8 cellular contexts compared by ENCODE assay signal in genomic region chr1:236282159-236282716, GRCh38. TPM values are rescaled to one million over a fixed set of nuclear protein-coding genes. Genes with fewer than 3 reads are reported as not detected.
A peak's percentile ranks its signal among the peaks of the same experiment; 100 is the strongest.
DNase-seq lines count a peak whose midpoint lies in the region; ATAC-seq and TF ChIP-seq lines count a peak whose summit lies in the region.

No MANE protein-coding gene starts in this region.

- peak overlapping the region; percentile 76 for H3K4me3 ChIP-seq in AG04450 (ENCODE audit: low read depth, low read length)
- H3K4me3 ChIP-seq in hepatocyte: peak overlapping the region; percentile 56

- in situ Hi-C loops in ACHN (cut with HindIII; ENCODE audit: low pct_ligation_motif_present, low pct_unique_long_range_greater_than_20kb, low sequenced_read_pairs): no loop called here

- CTCF ChIA-PET in AG04450 (lab: Charles Lee): no interaction called here

- no peaks in the 10 kb centered on the region for H3K36me3 ChIP-seq in hepatocyte (replicated peaks; ENCODE audit: insufficient read depth, low read depth)

- WGBS in hepatocyte (ENCODE audit: low lambda C conversion rate, missing lambda C conversion rate): 8% methylated on average over 20 of the region's 34 CpGs

- POLR2A ChIA-PET in AG04450 (lab: Yijun Ruan, JAX): no interaction called here

- H3K79me2 ChIP-seq in hepatocyte: no peaks in the 10 kb centered on the region

- DNase-seq in AG04450 (ENCODE audit: low read depth, low spot score) (no peak), hepatocyte (ENCODE audit: low spot score) (no peak), ACHN (no peak), COR-L47 (lab: John Stamatoyannopoulos, UW) (no peak)
- DNase-seq in activated CD8-positive, alpha-beta memory T cell treated with anti-CD3 and anti-CD28 coated beads, Interleukin-2, amount 50 U/mL, for 4 hours: peak; percentile 47
- DNase-seq in stimulated activated CD4-positive, alpha-beta T cell treated with anti-CD3 and anti-CD28 coated beads, Interleukin-2, amount 100 ng/mL, for 4 hours (ENCODE audit: low read depth): peak; percentile 27

- peak overlapping the region; percentile 65 for H2AFZ ChIP-seq in hepatocyte

- H3K4me1 ChIP-seq in hepatocyte (ENCODE audit: insufficient read depth): no peaks in the 10 kb centered on the region

- H4K20me1 ChIP-seq in hepatocyte (ENCODE audit: insufficient read depth, poor library complexity, severe bottlenecking): no peaks in the 10 kb centered on the region

- H3K9me2 ChIP-seq in hepatocyte (replicated peaks; ENCODE audit: insufficient read depth): no peaks in the 10 kb centered on the region

- H3K27me3 ChIP-seq in AG04450 (ENCODE audit: control insufficient read depth, insufficient read depth, low read length) (peaks cover 16% of the 10 kb centered on the region), hepatocyte (peaks cover 19% of the 10 kb centered on the region)

- H3K4me2 ChIP-seq in hepatocyte: peak overlapping the region; percentile 82

- TF ChIP-seq CTCF in AG04450 (IDR thresholded peaks at IDR 0.05; ENCODE audit: low read depth, low read length) (no peak), hepatocyte (IDR thresholded peaks at IDR 0.05; ENCODE audit: poor library complexity) (no peak)

- H3K9me3 ChIP-seq in AG04450 (ENCODE audit: control insufficient read depth, insufficient read depth, low read length) (no peaks in the 10 kb centered on the region; the same call in 1 of the 2 replicates), hepatocyte (ENCODE audit: low read depth) (no peaks in the 10 kb centered on the region)

- H3K27ac ChIP-seq in AG04450 (ENCODE audit: low read depth, low read length): no peak overlapping the region
- no peak overlapping the region for H3K27ac ChIP-seq in hepatocyte

- ATAC-seq in GM19023 (IDR thresholded peaks at IDR 0.05; ENCODE audit: unreplicated experiment) (peak; percentile 12), HG03520 (IDR thresholded peaks at IDR 0.05; ENCODE audit: unreplicated experiment) (peak; percentile 4)

RNA-seq across cellular contexts. Expression of gene ERO1B, which starts 0.5 kb away (rescaled TPM):
- 1.1 and 2.2 TPM in 2 replicates for polyA plus RNA-seq in AG04450 (2011; rRNA removed)
- polyA minus RNA-seq in AG04450 (2011; rRNA and poly(A)+ RNA removed): 0.37 and 0.78 TPM in 2 replicates
- total RNA-seq in hepatocyte: 5.8 and 6.9 TPM in 2 replicates
- polyA plus RNA-seq in hepatocyte: 3.6 TPM in 2 replicates

Comparison
In these comparisons a context has a peak if more than half of its experiments do, and no peak if none do; other contexts are left out.
1. DNase-seq: peak in activated CD8-positive, alpha-beta memory T cell treated with anti-CD3 and anti-CD28 coated beads, Interleukin-2, amount 50 U/mL, for 4 hours (single experiment) and stimulated activated CD4-positive, alpha-beta T cell treated with anti-CD3 and anti-CD28 coated beads, Interleukin-2, amount 100 ng/mL, for 4 hours (single experiment); none in AG04450 (single experiment), hepatocyte (single experiment), ACHN (single experiment) and COR-L47 (single experiment).